8 cellular contexts compared by ENCODE assay signal in the genomic region with DNA sequence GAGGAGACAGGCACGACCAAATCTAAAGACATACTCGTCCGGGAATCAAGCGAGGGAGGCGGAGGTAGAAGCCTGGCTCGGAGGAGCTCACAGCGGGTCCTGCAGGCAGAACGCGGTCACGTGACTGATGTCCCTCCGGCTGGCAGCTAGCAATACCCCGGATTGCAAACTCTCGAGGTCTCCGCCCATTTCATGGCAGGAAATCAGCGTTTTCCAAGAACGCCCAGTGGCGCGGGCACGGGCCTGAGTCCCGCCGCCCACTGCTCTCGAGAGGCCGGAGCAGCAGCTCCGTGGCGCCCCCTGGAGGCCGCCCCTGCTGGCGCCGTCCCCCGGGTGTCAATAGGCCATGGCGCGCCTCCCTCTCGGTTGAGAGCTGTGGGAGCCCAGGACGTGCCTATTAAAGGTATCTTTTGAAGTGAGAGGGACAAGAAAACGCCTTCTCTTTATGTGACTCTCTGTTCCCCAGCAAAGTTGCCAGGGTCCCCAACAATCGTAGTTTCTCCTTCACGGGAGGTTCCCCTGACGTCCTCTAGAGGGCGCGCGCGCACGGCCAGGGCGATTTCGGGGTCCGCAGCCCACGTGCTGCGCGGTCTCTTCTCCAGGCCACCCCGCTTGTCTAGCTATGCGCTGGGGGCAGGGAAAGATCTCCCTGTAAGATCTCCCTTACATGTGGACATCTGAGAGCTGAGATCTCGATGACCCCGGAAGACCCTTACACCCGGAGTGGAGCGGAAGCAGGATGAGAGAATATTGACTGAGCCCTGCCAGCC. TPM values are rescaled to one million over a fixed set of nuclear protein-coding genes. Genes with fewer than 3 reads are reported as not detected.
DNase-seq lines count a peak whose midpoint lies in the region; ATAC-seq, FAIRE-seq and TF ChIP-seq lines count a peak whose summit lies in the region.

No MANE protein-coding gene starts in this region.

- dilution Hi-C loops in endothelial cell of umbilical vein (cut with MboI; ENCODE audit: extremely low pct_ligation_motif_present, low sequenced_read_pairs), result no loop called here

- DNase-seq in CMK (ENCODE audit: low read depth) (peak; percentile 82), HuH-7.5 (ENCODE audit: low spot score) (peak; percentile 60), activated T-cell treated with anti-CD3 and anti-CD28 coated beads for 1 hour (ENCODE audit: low read depth) (peak; percentile 51), endothelial cell of umbilical vein (ENCODE audit: low read depth, low spot score) (peak; percentile 95), mesenteric fat pad (ENCODE audit: low spot score) (peak; percentile 96)
- DNase-seq in stimulated activated CD8-positive, alpha-beta memory T cell treated with anti-CD3 and anti-CD28 coated beads, Interleukin-12 subunit alpha, Interleukin-12 subunit beta, amount 100 ng/mL, for 24 hours (ENCODE audit: extremely low read depth), result peak; percentile 23

- H2AFZ ChIP-seq in OCI-LY1 (ENCODE audit: low read length), result no peak overlapping the region
- H2AFZ ChIP-seq in endothelial cell of umbilical vein (ENCODE audit: low read depth, low read length), result peak overlapping the region; percentile 98

- no TSS peak for BruUV-seq in endothelial cell of umbilical vein (replicated peaks; lab: Mats Ljungman, UMichigan)

- CTCF ChIA-PET in endothelial cell of umbilical vein (lab: Charles Lee), result interaction anchor here (0.6 to 3.3 kb wide), 116 partner anchors 10 to 713 kb away, joined by 3 to 92 read pairs (median 5); a partner anchor contains a TSS

- H3K9me3 ChIP-seq in OCI-LY1 (ENCODE audit: low read length) (no peaks in the 10 kb centered on the region), endothelial cell of umbilical vein (replicated peaks; ENCODE audit: control insufficient read depth, insufficient read depth, low read length) (no peaks in the 10 kb centered on the region)

- H3K4me1 ChIP-seq in OCI-LY1 (ENCODE audit: insufficient read depth, low read length, severe bottlenecking) (peaks cover 10% of the 10 kb centered on the region), endothelial cell of umbilical vein (ENCODE audit: control insufficient read depth, extremely low read depth, insufficient read depth, low read length) (peaks cover 9% of the 10 kb centered on the region)

- H4K20me1 ChIP-seq in OCI-LY1 (ENCODE audit: insufficient read depth, low read length) (no peaks in the 10 kb centered on the region), endothelial cell of umbilical vein (replicated peaks; ENCODE audit: control insufficient read depth, extremely low read depth, insufficient read depth, low read length) (no peaks in the 10 kb centered on the region)

- no peaks in the 10 kb centered on the region for H3F3A ChIP-seq in OCI-LY1 (ENCODE audit: insufficient read depth, low read length)

- H3K36me3 ChIP-seq in OCI-LY1 (ENCODE audit: insufficient read depth, low read length), result no peaks in the 10 kb centered on the region
- no peaks in the 10 kb centered on the region for H3K36me3 ChIP-seq in endothelial cell of umbilical vein (ENCODE audit: control insufficient read depth in 2 of 2, extremely low read depth in 1 of 2, insufficient read depth in 2 of 2, low read length in 2 of 2)

- no peaks in the 10 kb centered on the region for H3K9me2 ChIP-seq in OCI-LY1 (ENCODE audit: low read depth, low read length)

- H3K27ac ChIP-seq in OCI-LY1 (ENCODE audit: low read depth, low read length, poor library complexity, severe bottlenecking) (no peak overlapping the region), endothelial cell of umbilical vein (ENCODE audit: insufficient read depth, low read depth, low read length) (peak overlapping the region; percentile 54)

- POLR2A ChIA-PET in endothelial cell of umbilical vein (lab: Charles Lee), result interaction anchor here (0.8 to 1.1 kb wide), 4 partner anchors 14 to 163 kb away, joined by 3 to 5 read pairs (median 3); a partner anchor contains a TSS

- H3K79me2 ChIP-seq in OCI-LY1 (ENCODE audit: insufficient read depth, low read length), result no peaks in the 10 kb centered on the region
- no peaks in the 10 kb centered on the region for H3K79me2 ChIP-seq in endothelial cell of umbilical vein (ENCODE audit: control insufficient read depth, insufficient read depth, low read length)

- TF ChIP-seq POLR2A in endothelial cell of umbilical vein (IDR thresholded peaks at IDR 0.05; ENCODE audit: low read depth, low read length), result peak; percentile 91

- H3K4me3 ChIP-seq in OCI-LY1 (ENCODE audit: low read depth, low read length, poor library complexity, severe bottlenecking) (peak overlapping the region; percentile 54), endothelial cell of umbilical vein (replicated peaks in 1 of 3; ENCODE audit: insufficient read depth in 1 of 3, low read depth in 1 of 3, low read length in 3 of 3) (peak overlapping the region; percentile 22 to 69 (median 37))

- H3K9ac ChIP-seq in OCI-LY1 (ENCODE audit: low read length) (peak overlapping the region; percentile 46; the same call in 1 of the 2 replicates), endothelial cell of umbilical vein (replicated peaks; ENCODE audit: extremely low read depth, insufficient read depth, low read length) (peak overlapping the region; percentile 87)

- H3K4me2 ChIP-seq in OCI-LY1 (ENCODE audit: low read length) (peak overlapping the region; percentile 60), endothelial cell of umbilical vein (ENCODE audit: insufficient read depth, low read length) (peak overlapping the region; percentile 91)

- H3K9me1 ChIP-seq in endothelial cell of umbilical vein (replicated peaks; ENCODE audit: control insufficient read depth, extremely low read depth, insufficient read depth, low read length), result no peaks in the 10 kb centered on the region

- FAIRE-seq in endothelial cell of umbilical vein (lab: Jason Lieb, UNC), result peak; percentile 94

- no peaks in the 10 kb centered on the region for H3K27me3 ChIP-seq in OCI-LY1 (ENCODE audit: insufficient read depth, low read length)
- no peaks in the 10 kb centered on the region for H3K27me3 ChIP-seq in endothelial cell of umbilical vein (ENCODE audit: control insufficient read depth in 2 of 2, insufficient read depth in 2 of 2, low read length in 2 of 2)

- TF ChIP-seq CTCF in OCI-LY1 (IDR thresholded peaks at IDR 0.05; ENCODE audit: low read length) (peak; percentile 100), endothelial cell of umbilical vein (IDR thresholded peaks at IDR 0.05; ENCODE audit: extremely low read depth in 1 of 2, insufficient read depth in 1 of 2, low read depth in 1 of 2, low read length in 2 of 2) (peak; percentile 94 to 100)

- intact Hi-C loops in endothelial cell of umbilical vein (cut with micrococcal nuclease), result loop anchor here (1.0 to 5.0 kb wide), 7 partner anchors 37 to 714 kb away; no protein-coding TSS in a partner anchor

- ATAC-seq in GM18868 (IDR thresholded peaks at IDR 0.05; ENCODE audit: unreplicated experiment), result no peak

TF ChIP-seq in endothelial cell of umbilical vein, 7 proteins besides CTCF, POLR2A, EP300 and RAD21:
- TF ChIP-seq MYC (IDR thresholded peaks at IDR 0.05; ENCODE audit: low read depth, low read length) (peak; percentile 35), EZH2 (IDR thresholded peaks at IDR 0.05; ENCODE audit: borderline replicate concordance, low read depth, low read length, severe bottlenecking) (no peak), JUN (IDR thresholded peaks at IDR 0.05; ENCODE audit: borderline replicate concordance, insufficient read depth, insufficient read length, low read depth) (no peak), POLR2AphosphoS5 (IDR thresholded peaks at IDR 0.05; ENCODE audit: insufficient read depth, low read depth, low read length) (peak; percentile 72), GATA2 (IDR thresholded peaks at IDR 0.05; ENCODE audit: insufficient read depth, insufficient read length, low read depth, low read length) (no peak), FOS (IDR thresholded peaks at IDR 0.05; ENCODE audit: borderline replicate concordance, insufficient read depth, low read length) (no peak)
- TF ChIP-seq, protein P1, sequence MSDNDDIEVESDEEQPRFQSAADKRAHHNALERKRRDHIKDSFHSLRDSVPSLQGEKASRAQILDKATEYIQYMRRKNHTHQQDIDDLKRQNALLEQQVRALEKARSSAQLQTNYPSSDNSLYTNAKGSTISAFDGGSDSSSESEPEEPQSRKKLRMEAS (IDR thresholded peaks at IDR 0.05; ENCODE audit: insufficient read depth, insufficient read length), result peak; percentile 81

RNA-seq across cellular contexts. Expression of a gene that starts 37.3 kb away (rescaled TPM):
- total RNA-seq in endothelial cell of umbilical vein (125 and 129 TPM in 2 replicates), mesenteric fat pad (50.1 TPM)
- polyA plus RNA-seq in endothelial cell of umbilical vein, result 142 and 153 TPM in 2 replicates
- 107 and 109 TPM in 2 replicates for polyA plus RNA-seq in endothelial cell of umbilical vein (2011; cell fraction: cytosol; rRNA removed)
- 189 and 208 TPM in 2 replicates for polyA plus RNA-seq in endothelial cell of umbilical vein (2011; cell fraction: nucleus; rRNA removed)
- polyA plus RNA-seq in endothelial cell of umbilical vein (2012), result 88.6 and 110 TPM in 2 replicates
- 280 and 290 TPM in 2 replicates for polyA minus RNA-seq in endothelial cell of umbilical vein
- 34.8 TPM for polyA minus RNA-seq in endothelial cell of umbilical vein (2011; cell fraction: cytosol; rRNA and poly(A)+ RNA removed)
- 201 and 226 TPM in 2 replicates for polyA minus RNA-seq in endothelial cell of umbilical vein (2011; cell fraction: nucleus; rRNA and poly(A)+ RNA removed)

Comparison
In these comparisons a context has a peak if more than half of its experiments do, and no peak if none do; other contexts are left out.
1. DNase-seq: peak in every context shown above with its lines; median percentile 96 in mesenteric fat pad; 95 in endothelial cell of umbilical vein; 82 in CMK; 60 in HuH-7.5; 51 in activated T-cell treated with anti-CD3 and anti-CD28 coated beads for 1 hour; 23 in stimulated activated CD8-positive, alpha-beta memory T cell treated with anti-CD3 and anti-CD28 coated beads, Interleukin-12 subunit alpha, Interleukin-12 subunit beta, amount 100 ng/mL, for 24 hours.